28 cellular contexts compared by ENCODE assay signal in the genomic region with DNA sequence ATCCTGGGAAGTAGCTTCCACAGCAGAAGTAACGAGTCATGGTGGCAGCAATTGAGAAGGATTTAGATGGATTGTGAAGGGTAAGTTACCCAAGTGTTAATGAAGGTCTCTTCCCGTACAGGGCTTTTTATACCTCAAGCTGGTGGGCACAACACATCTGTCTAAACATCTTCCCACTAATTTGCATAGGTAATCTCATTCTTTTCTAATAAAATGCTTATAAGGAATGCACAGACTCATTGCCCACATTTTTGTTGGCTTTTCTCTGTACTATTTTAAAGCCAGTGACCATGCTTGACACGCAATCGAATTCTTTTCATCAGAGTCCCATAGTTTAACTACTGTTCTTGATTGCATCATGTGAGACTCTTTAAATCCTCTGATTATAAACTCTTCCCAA.
"Had no signal": no experiment of that assay in that cellular context is flagged by ENCODE, and none has a peak within 500 bp of the region (broad histone marks: within the 10 kb centered on the region; RNA-seq: fewer than 3 reads in every experiment).

Gene KRTAP7-1, minus strand, starts transcription at position 101 of the 400 bp plus-strand sequence. Its CDS starts 61 bp downstream, at position 40.

- ATAC-seq: activated naive CD4-positive, alpha-beta T cell treated with anti-CD3 and anti-CD28 coated beads, Interleukin-2, amount 50 U/mL, for 72 hours; activated naive CD8-positive, alpha-beta T cell treated with anti-CD3 and anti-CD28 coated beads, Interleukin-2, amount 50 U/mL, for 24 hours; activated T-cell treated with anti-CD3 and anti-CD28 coated beads, Interleukin-2, amount 50 U/mL, for 4 hours; activated T-cell treated with anti-CD3 and anti-CD28 coated beads, Interleukin-2, amount 50 U/mL, for 72 hours; activated T-helper 17 cell treated with anti-CD3 and anti-CD28 coated beads, Interleukin-2, amount 50 U/mL, for 72 hours; body of pancreas had no signal

- DNase-seq: activated effector memory CD4-positive, alpha-beta T cell treated with anti-CD3 and anti-CD28 coated beads, Interleukin-2, amount 50 U/mL, for 16 hours; activated effector memory CD4-positive, alpha-beta T cell treated with Interleukin-2 at 50 U/mL for 16 hours; activated gamma-delta T cell; activated gamma-delta T cell treated with Interleukin-2 at 50 U/mL for 16 hours; activated naive CD4-positive, alpha-beta T cell; activated naive CD4-positive, alpha-beta T cell treated with anti-CD3 and anti-CD28 coated beads for 36 hours; activated naive CD4-positive, alpha-beta T cell treated with anti-CD3 and anti-CD28 coated beads, Interleukin-2, amount 10 ng/mL, durations not matched to agents 7 days and 5 days; activated naive CD4-positive, alpha-beta T cell treated with anti-CD3 and anti-CD28 coated beads, Interleukin-2, amount 50 U/mL, for 16 hours; activated naive CD4-positive, alpha-beta T cell treated with Interleukin-2 at 50 U/mL for 16 hours; activated naive CD8-positive, alpha-beta T cell treated with anti-CD3 and anti-CD28 coated beads for 36 hours; activated naive CD8-positive, alpha-beta T cell treated with anti-CD3 and anti-CD28 coated beads, Interleukin-2, amount 10 ng/mL, durations not matched to agents 7 days and 5 days; activated naive CD8-positive, alpha-beta T cell treated with anti-CD3 and anti-CD28 coated beads, Interleukin-2, amount 50 U/mL, for 24 hours; activated T-cell treated with anti-CD3 and anti-CD28 coated beads, Interleukin-2, amount 50 U/mL, for 24 hours; activated T-cell treated with anti-CD3 and anti-CD28 coated beads, Interleukin-2, amount 50 U/mL, for 4 hours; activated T-cell treated with anti-CD3 and anti-CD28 coated beads, Interleukin-2, amount 50 U/mL, for 48 hours; activated T-cell treated with anti-CD3 and anti-CD28 coated beads, Interleukin-2, amount 50 U/mL, for 72 hours; adrenal gland; amniotic stem cell; amygdala; anterior cingulate cortex; aorta; body of pancreas; brain microvascular endothelial cell; caudate nucleus; central memory CD4-positive, alpha-beta T cell; cerebellar nuclear complex had no signal
